In genomic region chr6:57190140-57190539, GRCh38 we compare ENCODE assay signal across 10 cellular contexts. TPM values are rescaled to one million over a fixed set of nuclear protein-coding genes. Genes with fewer than 3 reads are reported as not detected.
DNase-seq lines count a peak whose midpoint lies in the region; ATAC-seq and TF ChIP-seq lines count a peak whose summit lies in the region.
"Had no signal": no experiment of that assay in that cellular context is flagged by ENCODE, and none has a peak within 500 bp of the region (broad histone marks: within the 10 kb centered on the region; RNA-seq: fewer than 3 reads in every experiment).

No MANE protein-coding gene starts in this region.

- H3K4me1 Mint-ChIP-seq in Caco-2 (ENCODE audit: low read depth, unreplicated experiment): no peaks in the 10 kb centered on the region
- H3K4me1 Mint-ChIP-seq: mesothelial cell of epicardium had no signal

- POLR2A ChIA-PET in Caco-2 (lab: Charles Lee): no interaction called here

- H3K4me3 Mint-ChIP-seq in Caco-2 (ENCODE audit: unreplicated experiment): no peak overlapping the region
- H3K4me3 Mint-ChIP-seq: activated naive CD8-positive, alpha-beta T cell; mesothelial cell of epicardium had no signal

- H3K27me3 ChIP-seq in Caco-2 (replicated peaks; ENCODE audit: control insufficient read depth, insufficient read depth, low read length): no peaks in the 10 kb centered on the region
- no peaks in the 10 kb centered on the region for H3K27me3 ChIP-seq in body of pancreas

- H3K27ac ChIP-seq in body of pancreas: no peak overlapping the region

- no TSS peak for BruUV-seq in Caco-2 (replicated peaks; lab: Mats Ljungman, UMichigan)

- no peaks in the 10 kb centered on the region for H3K9me3 Mint-ChIP-seq in Caco-2 (ENCODE audit: unreplicated experiment)
- H3K9me3 Mint-ChIP-seq: mesothelial cell of epicardium had no signal

- no peaks in the 10 kb centered on the region for H3K27me3 Mint-ChIP-seq in Caco-2 (ENCODE audit: insufficient read depth, unreplicated experiment)
- H3K27me3 Mint-ChIP-seq: activated naive CD8-positive, alpha-beta T cell had no signal

- TF ChIP-seq POLR2A in body of pancreas (IDR thresholded peaks at IDR 0.05) (no peak), lower leg skin (IDR thresholded peaks at IDR 0.05) (no peak)

- H3K9me3 ChIP-seq in Caco-2 (no peaks in the 10 kb centered on the region), body of pancreas (no peaks in the 10 kb centered on the region), mucosa of descending colon (no peaks in the 10 kb centered on the region)

- CTCF ChIA-PET in Caco-2 (lab: Charles Lee): interaction anchor here (0.8 to 1.2 kb wide), 7 partner anchors 18 to 286 kb away, joined by 3 to 10 read pairs (median 4); partner anchors contain the start of genes BAG2, PRIM2 and RAB23

- H3K4me1 ChIP-seq in Caco-2 (no peaks in the 10 kb centered on the region), body of pancreas (no peaks in the 10 kb centered on the region), mucosa of descending colon (ENCODE audit: low read depth) (no peaks in the 10 kb centered on the region)

- no peak for ATAC-seq in body of pancreas
- peak; percentile 46 for ATAC-seq in mucosa of descending colon
- ATAC-seq in GM21619 (IDR thresholded peaks at IDR 0.05; ENCODE audit: unreplicated experiment): no peak
- ATAC-seq in GM19023 (IDR thresholded peaks at IDR 0.05; ENCODE audit: unreplicated experiment): no peak

- peak; percentile 31 to 58 for TF ChIP-seq CTCF in Caco-2 (IDR thresholded peaks at IDR 0.05; ENCODE audit: insufficient read depth in 1 of 2, low read depth in 1 of 2, low read length in 1 of 2, severe bottlenecking in 1 of 2, unreplicated experiment in 1 of 2)
- peak; percentile 52 for TF ChIP-seq CTCF in LNCAP (IDR thresholded peaks at IDR 0.05)
- TF ChIP-seq CTCF in body of pancreas (IDR thresholded peaks at IDR 0.05): peak in 4 of 7 experiments; percentile 16 to 36 (median 30)
- no peak for TF ChIP-seq CTCF in mucosa of descending colon (IDR thresholded peaks at IDR 0.05)
- TF ChIP-seq CTCF in lower leg skin (IDR thresholded peaks at IDR 0.05): no peak

- 64 to 76% methylated on average over 2 of the region's 2 CpGs for WGBS in body of pancreas, 2 donors
- WGBS in lower leg skin, 2 donors: 69% methylated on average over 2 of the region's 2 CpGs

- no peak overlapping the region for H3K27ac Mint-ChIP-seq in Caco-2 (ENCODE audit: unreplicated experiment)
- H3K27ac Mint-ChIP-seq: activated naive CD8-positive, alpha-beta T cell; mesothelial cell of epicardium had no signal

- H3K36me3 ChIP-seq in Caco-2 (ENCODE audit: control insufficient read depth, insufficient read depth, low read length) (no peaks in the 10 kb centered on the region), body of pancreas (replicated peaks in 1 of 2; ENCODE audit: insufficient read depth in 1 of 2, low read depth in 2 of 2) (no peaks in the 10 kb centered on the region), mucosa of descending colon (ENCODE audit: low read depth) (no peaks in the 10 kb centered on the region)

- DNase-seq in Caco-2 (peak in 1 of 2 experiments; percentile 29), body of pancreas (no peak), mucosa of descending colon (no peak), lower leg skin (ENCODE audit: low spot score in 2 of 2) (no peak), CD1c-positive myeloid dendritic cell (ENCODE audit: extremely low spot score) (no peak)

- H3K4me3 ChIP-seq in Caco-2 (ENCODE audit: low read depth, low read length) (no peak overlapping the region), body of pancreas (no peak overlapping the region), mucosa of descending colon (no peak overlapping the region), lower leg skin (ENCODE audit: low read depth, poor library complexity, severe bottlenecking) (no peak overlapping the region)

- intact Hi-C loops in Caco-2 (cut with micrococcal nuclease; ENCODE audit: unreplicated experiment): loop anchor here (1.0 to 5.0 kb wide), 3 partner anchors 31 to 126 kb away; no protein-coding TSS in a partner anchor
- intact Hi-C loops in body of pancreas (cut with DNase I): no loop called here
- intact Hi-C loops in mucosa of descending colon (cut with DNase I, micrococcal nuclease): loop anchor here in 1 of 2 donors (10.0 kb wide), 1 partner anchor 125 kb away; the partner anchor contains the start of gene PRIM2
- intact Hi-C loops in lower leg skin (cut with DNase I; ENCODE audit: low total_unique reads): loop anchor here (10.0 kb wide), 1 partner anchor 125 kb away; the partner anchor contains the start of gene PRIM2

- H3K36me3 Mint-ChIP-seq in Caco-2 (ENCODE audit: insufficient read depth, unreplicated experiment): peaks cover 36% of the 10 kb centered on the region

RNA-seq across cellular contexts. Expression of gene BAG2, which starts 18.0 kb away (rescaled TPM):
- 9.5 and 10.4 TPM in 2 replicates for total RNA-seq in Caco-2 (2022)
- 1 to 10 TPM; 2.3 to 3.0 TPM for total RNA-seq in body of pancreas
- 10 to 100 TPM in 1 of 3 donors, 1 to 10 TPM in 1, under 1 TPM in 1; 0.96 to 43.7 (median 2.3) TPM for total RNA-seq in mucosa of descending colon
- total RNA-seq in lower leg skin: 1 to 10 TPM in 2 of 4 donors, under 1 TPM in 2; 0.49 to 1.2 (median 1.0) TPM

RNA-seq across cellular contexts. Expression of gene RAB23, which starts 32.0 kb away (rescaled TPM):
- 12.6 and 13.7 TPM in 2 replicates for total RNA-seq in Caco-2 (2022)
- total RNA-seq in body of pancreas: 1 to 10 TPM; 2.1 to 5.6 TPM
- total RNA-seq in mucosa of descending colon: 100 to 1,000 TPM in 1 of 3 donors, 1 to 10 TPM in 2; 2.9 to 109 (median 8.7) TPM
- 1 to 10 TPM; 4.7 to 9.8 (median 6.9) TPM for total RNA-seq in lower leg skin

Comparison
In these comparisons a context has a peak if more than half of its experiments do, and no peak if none do; other contexts are left out.
1. CTCF ChIP-seq: peak in Caco-2 (2 of 2), LNCAP (single experiment) and body of pancreas (4 of 7); none in mucosa of descending colon (single experiment) and lower leg skin (0 of 3).